In genomic region chr17:42507671-42508070, GRCh38 we compare ENCODE assay signal across 17 cellular contexts.
"Had no signal": no experiment of that assay in that cellular context is flagged by ENCODE, and none has a peak within 500 bp of the region (broad histone marks: within the 10 kb centered on the region; RNA-seq: fewer than 3 reads in every experiment).

No MANE protein-coding gene starts in this region.

- H3K27me3 ChIP-seq: hepatocyte, spleen, tibial nerve had no signal

- DNase-seq: effector CD4-positive, alpha-beta T cell; endodermal cell; kidney; left colon; left ventricle myocardium superior; mucosa of descending colon; naive thymus-derived CD8-positive, alpha-beta T cell; stimulated activated CD4-positive, alpha-beta T cell treated with anti-CD3 and anti-CD28 coated beads, Interleukin-15, amount 100 ng/mL, for 24 hours; stimulated activated CD4-positive, alpha-beta T cell treated with anti-CD3 and anti-CD28 coated beads, Interleukin-1b, Interleukin-23, amount 100 ng/mL, for 48 hours; stimulated activated CD4-positive, alpha-beta T cell treated with anti-CD3 and anti-CD28 coated beads, Interleukin-4, amount 100 ng/mL, for 24 hours had no signal

- H3K9me3 Mint-ChIP-seq: endodermal cell; naive thymus-derived CD8-positive, alpha-beta T cell; stimulated activated memory B cell treated with anti-CD40 and anti-IgM and Interleukin-4, amounts not matched to agents 10 μg/mL and 1 μg/mL and 100 μg/mL, for 72 hours; stimulated activated naive CD8-positive, alpha-beta T cell treated with anti-CD3 and anti-CD28 coated beads, Interleukin-15, Interleukin-2, amounts not matched to agents 100 ng/mL and 50 ng/mL, for 24 hours had no signal

- H3K27ac ChIP-seq: hepatocyte, parathyroid adenoma, spleen had no signal

- H3K27me3 Mint-ChIP-seq: naive thymus-derived CD8-positive, alpha-beta T cell; stimulated activated memory B cell treated with anti-CD40 and anti-IgM and Interleukin-4, amounts not matched to agents 10 μg/mL and 1 μg/mL and 100 μg/mL, for 72 hours; stimulated activated naive CD8-positive, alpha-beta T cell treated with anti-CD3 and anti-CD28 coated beads, Interleukin-15, Interleukin-2, amounts not matched to agents 100 ng/mL and 50 ng/mL, for 24 hours had no signal

- H3K4me1 ChIP-seq: parathyroid adenoma had no signal

- FAIRE-seq: kidney had no signal

- H3K4me3 Mint-ChIP-seq: endodermal cell; naive thymus-derived CD8-positive, alpha-beta T cell; stimulated activated memory B cell treated with anti-CD40 and anti-IgM and Interleukin-4, amounts not matched to agents 10 μg/mL and 1 μg/mL and 100 μg/mL, for 72 hours; stimulated activated naive CD8-positive, alpha-beta T cell treated with anti-CD3 and anti-CD28 coated beads, Interleukin-15, Interleukin-2, amounts not matched to agents 100 ng/mL and 50 ng/mL, for 24 hours had no signal

- H3K27ac Mint-ChIP-seq: stimulated activated memory B cell treated with anti-CD40 and anti-IgM and Interleukin-4, amounts not matched to agents 10 μg/mL and 1 μg/mL and 100 μg/mL, for 72 hours; stimulated activated naive CD8-positive, alpha-beta T cell treated with anti-CD3 and anti-CD28 coated beads, Interleukin-15, Interleukin-2, amounts not matched to agents 100 ng/mL and 50 ng/mL, for 24 hours had no signal

- H3K4me3 ChIP-seq: coronary artery, hepatocyte, mucosa of descending colon, spleen, tibial nerve had no signal

- H3K9me3 ChIP-seq: mucosa of descending colon, spleen, tibial nerve had no signal
